In genomic region chr5:167050568-167051214, GRCh38 we compare ENCODE assay signal across 1 cellular context.
TF ChIP-seq lines count a peak whose summit lies in the region.

No MANE protein-coding gene starts in this region.

TF ChIP-seq in GM23338, 12 proteins besides CTCF, POLR2A, EP300 and RAD21 (continued from another document):
- TF ChIP-seq ZNF462 (CRISPR knock-in tag; IDR thresholded peaks at IDR 0.05): no peak
- no peak for TF ChIP-seq ZNF114 (CRISPR knock-in tag; IDR thresholded peaks at IDR 0.05)
- no peak for TF ChIP-seq EZH2 (IDR thresholded peaks at IDR 0.05; ENCODE audit: low read depth, unreplicated experiment)
- TF ChIP-seq CREB1 (CRISPR knock-in tag; IDR thresholded peaks at IDR 0.05; ENCODE audit: low read depth): no peak
- TF ChIP-seq STAT1 (IDR thresholded peaks at IDR 0.05; ENCODE audit: unreplicated experiment): no peak
- no peak for TF ChIP-seq ZNF331 (CRISPR knock-in tag; IDR thresholded peaks at IDR 0.05; ENCODE audit: low read depth)
- no peak for TF ChIP-seq POLR2AphosphoS5 (IDR thresholded peaks at IDR 0.05; ENCODE audit: low read depth)
- TF ChIP-seq NANOG (IDR thresholded peaks at IDR 0.05; ENCODE audit: borderline replicate concordance): no peak
- no peak for TF ChIP-seq REST (IDR thresholded peaks at IDR 0.05; ENCODE audit: unreplicated experiment)
- no peak for TF ChIP-seq JUNB (IDR thresholded peaks at IDR 0.05; ENCODE audit: unreplicated experiment)
- TF ChIP-seq ETS1 (IDR thresholded peaks at IDR 0.05): no peak
